1 cellular context compared by ENCODE assay signal in the genomic region with DNA sequence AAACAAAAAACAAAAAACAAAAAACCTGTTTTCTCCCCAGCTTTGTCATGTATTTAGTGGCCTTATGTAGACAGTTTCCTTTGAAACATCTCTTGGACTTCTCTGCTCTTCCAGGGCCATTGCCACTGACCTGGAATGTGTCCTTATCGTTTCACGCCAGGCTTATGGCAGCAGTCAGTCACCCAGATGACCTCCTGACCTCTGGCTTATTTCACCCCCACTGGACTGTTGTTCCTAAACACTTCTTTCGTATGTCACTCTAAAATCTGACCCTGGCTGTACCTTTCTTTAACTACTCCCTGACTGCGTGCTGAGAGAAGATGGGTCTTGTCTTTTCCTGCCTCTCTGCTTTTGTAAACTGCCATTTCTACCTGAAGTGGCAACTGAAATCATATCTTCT.
A peak's percentile ranks its signal among the peaks of the same experiment; 100 is the strongest.
TF ChIP-seq lines count a peak whose summit lies in the region.

No MANE protein-coding gene starts in this region.

TF ChIP-seq in K562, 482 proteins besides CTCF, POLR2A, EP300 and RAD21 (continued from another document and continues in another):
- peak; percentile 96 for TF ChIP-seq ARID1B (IDR thresholded peaks at IDR 0.05)
- TF ChIP-seq EGR1 (conservative IDR thresholded peaks at IDR 0.05) = no peak
- no peak for TF ChIP-seq SAFB (IDR thresholded peaks at IDR 0.05; ENCODE audit: borderline replicate concordance, low read depth, low read length)
- no peak for TF ChIP-seq POLR2G (IDR thresholded peaks at IDR 0.05; ENCODE audit: low read depth, low read length)
- TF ChIP-seq, protein P1, sequence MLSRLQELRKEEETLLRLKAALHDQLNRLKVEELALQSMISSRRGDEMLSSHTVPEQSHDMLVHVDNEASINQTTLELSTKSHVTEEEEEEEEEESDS (CRISPR knock-in tag; IDR thresholded peaks at IDR 0.05) = no peak
- TF ChIP-seq ATF1 (CRISPR knock-in tag; IDR thresholded peaks at IDR 0.05) = no peak
- TF ChIP-seq ATF1 (tag; IDR thresholded peaks at IDR 0.05) = 0 out of 2 replicates have a peak, but pooled peaks have one; percentile 20
- TF ChIP-seq HNRNPH1 (optimal IDR thresholded peaks at IDR 0.05; ENCODE audit: low read depth, low read length) = no peak
- TF ChIP-seq MTA3 (IDR thresholded peaks at IDR 0.05; ENCODE audit: borderline replicate concordance) = peak; percentile 63; the same call in 1 of the 2 replicates
- no peak for TF ChIP-seq ZNF699 (CRISPR knock-in tag; IDR thresholded peaks at IDR 0.05; ENCODE audit: insufficient replicate concordance)
- TF ChIP-seq HNRNPLL (IDR thresholded peaks at IDR 0.05; ENCODE audit: low read depth, low read length, poor library complexity, severe bottlenecking) = no peak
- peak; percentile 48; the same call in 1 of the 2 replicates for TF ChIP-seq CREM (IDR thresholded peaks at IDR 0.05; ENCODE audit: low read depth)
- no peak for TF ChIP-seq CBX8 (IDR thresholded peaks at IDR 0.05; ENCODE audit: borderline replicate concordance, extremely low read depth, low read depth, low read length, poor library complexity, severe bottlenecking)
- peak; percentile 66; the same call in 1 of the 2 replicates for TF ChIP-seq POLR2AphosphoS5 (IDR thresholded peaks at IDR 0.05; ENCODE audit: control insufficient read depth, insufficient read depth, low read depth, low read length)
- peak; percentile 82; the same call in 1 of the 2 replicates for TF ChIP-seq NR2C2 (CRISPR knock-in tag; IDR thresholded peaks at IDR 0.05)
- peak; percentile 82 for TF ChIP-seq NR2C2 (tag; IDR thresholded peaks at IDR 0.05)
- no peak for TF ChIP-seq DIDO1 (tag; IDR thresholded peaks at IDR 0.05; ENCODE audit: low read depth)
- no peak for TF ChIP-seq TCF7L2 (IDR thresholded peaks at IDR 0.05; ENCODE audit: low read depth, low read length)
- TF ChIP-seq NFXL1 (CRISPR knock-in tag; IDR thresholded peaks at IDR 0.05) = no peak
- no peak for TF ChIP-seq KDM5B (IDR thresholded peaks at IDR 0.05; ENCODE audit: insufficient replicate concordance, low read depth, low read length)
- TF ChIP-seq CCAR2 (IDR thresholded peaks at IDR 0.05; ENCODE audit: low read depth, low read length) = no peak
- TF ChIP-seq ZSCAN32 (CRISPR knock-in tag; IDR thresholded peaks at IDR 0.05) = no peak
- peak; percentile 84 for TF ChIP-seq CTBP1 (IDR thresholded peaks at IDR 0.05; ENCODE audit: borderline replicate concordance)
- TF ChIP-seq RBM25 (IDR thresholded peaks at IDR 0.05; ENCODE audit: low read depth, low read length, severe bottlenecking) = no peak
- no peak for TF ChIP-seq NR1H2 (CRISPR knock-in tag; IDR thresholded peaks at IDR 0.05)
- TF ChIP-seq ZNF224 (CRISPR knock-in tag; IDR thresholded peaks at IDR 0.05) = no peak
- TF ChIP-seq, protein P2, sequence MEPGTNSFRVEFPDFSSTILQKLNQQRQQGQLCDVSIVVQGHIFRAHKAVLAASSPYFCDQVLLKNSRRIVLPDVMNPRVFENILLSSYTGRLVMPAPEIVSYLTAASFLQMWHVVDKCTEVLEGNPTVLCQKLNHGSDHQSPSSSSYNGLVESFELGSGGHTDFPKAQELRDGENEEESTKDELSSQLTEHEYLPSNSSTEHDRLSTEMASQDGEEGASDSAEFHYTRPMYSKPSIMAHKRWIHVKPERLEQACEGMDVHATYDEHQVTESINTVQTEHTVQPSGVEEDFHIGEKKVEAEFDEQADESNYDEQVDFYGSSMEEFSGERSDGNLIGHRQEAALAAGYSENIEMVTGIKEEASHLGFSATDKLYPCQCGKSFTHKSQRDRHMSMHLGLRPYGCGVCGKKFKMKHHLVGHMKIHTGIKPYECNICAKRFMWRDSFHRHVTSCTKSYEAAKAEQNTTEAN (CRISPR knock-in tag; IDR thresholded peaks at IDR 0.05) = no peak
- no peak for TF ChIP-seq ETS2 (tag; IDR thresholded peaks at IDR 0.05; ENCODE audit: borderline replicate concordance, poor library complexity, severe bottlenecking)
- no peak for TF ChIP-seq ZBTB7A (IDR thresholded peaks at IDR 0.05; ENCODE audit: borderline replicate concordance, control insufficient read depth, low read depth, low read length)
- TF ChIP-seq, protein P3, sequence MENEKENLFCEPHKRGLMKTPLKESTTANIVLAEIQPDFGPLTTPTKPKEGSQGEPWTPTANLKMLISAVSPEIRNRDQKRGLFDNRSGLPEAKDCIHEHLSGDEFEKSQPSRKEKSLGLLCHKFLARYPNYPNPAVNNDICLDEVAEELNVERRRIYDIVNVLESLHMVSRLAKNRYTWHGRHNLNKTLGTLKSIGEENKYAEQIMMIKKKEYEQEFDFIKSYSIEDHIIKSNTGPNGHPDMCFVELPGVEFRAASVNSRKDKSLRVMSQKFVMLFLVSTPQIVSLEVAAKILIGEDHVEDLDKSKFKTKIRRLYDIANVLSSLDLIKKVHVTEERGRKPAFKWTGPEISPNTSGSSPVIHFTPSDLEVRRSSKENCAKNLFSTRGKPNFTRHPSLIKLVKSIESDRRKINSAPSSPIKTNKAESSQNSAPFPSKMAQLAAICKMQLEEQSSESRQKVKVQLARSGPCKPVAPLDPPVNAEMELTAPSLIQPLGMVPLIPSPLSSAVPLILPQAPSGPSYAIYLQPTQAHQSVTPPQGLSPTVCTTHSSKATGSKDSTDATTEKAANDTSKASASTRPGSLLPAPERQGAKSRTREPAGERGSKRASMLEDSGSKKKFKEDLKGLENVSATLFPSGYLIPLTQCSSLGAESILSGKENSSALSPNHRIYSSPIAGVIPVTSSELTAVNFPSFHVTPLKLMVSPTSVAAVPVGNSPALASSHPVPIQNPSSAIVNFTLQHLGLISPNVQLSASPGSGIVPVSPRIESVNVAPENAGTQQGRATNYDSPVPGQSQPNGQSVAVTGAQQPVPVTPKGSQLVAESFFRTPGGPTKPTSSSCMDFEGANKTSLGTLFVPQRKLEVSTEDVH (IDR thresholded peaks at IDR 0.05; ENCODE audit: low read depth, partially characterized antibody) = peak; percentile 47
- TF ChIP-seq, protein P4, sequence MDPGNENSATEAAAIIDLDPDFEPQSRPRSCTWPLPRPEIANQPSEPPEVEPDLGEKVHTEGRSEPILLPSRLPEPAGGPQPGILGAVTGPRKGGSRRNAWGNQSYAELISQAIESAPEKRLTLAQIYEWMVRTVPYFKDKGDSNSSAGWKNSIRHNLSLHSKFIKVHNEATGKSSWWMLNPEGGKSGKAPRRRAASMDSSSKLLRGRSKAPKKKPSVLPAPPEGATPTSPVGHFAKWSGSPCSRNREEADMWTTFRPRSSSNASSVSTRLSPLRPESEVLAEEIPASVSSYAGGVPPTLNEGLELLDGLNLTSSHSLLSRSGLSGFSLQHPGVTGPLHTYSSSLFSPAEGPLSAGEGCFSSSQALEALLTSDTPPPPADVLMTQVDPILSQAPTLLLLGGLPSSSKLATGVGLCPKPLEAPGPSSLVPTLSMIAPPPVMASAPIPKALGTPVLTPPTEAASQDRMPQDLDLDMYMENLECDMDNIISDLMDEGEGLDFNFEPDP (CRISPR knock-in tag; IDR thresholded peaks at IDR 0.05) = no peak
- TF ChIP-seq ZNF561 (CRISPR knock-in tag; conservative IDR thresholded peaks at IDR 0.05) = no peak
- no peak for TF ChIP-seq CBFB (CRISPR knock-in tag; IDR thresholded peaks at IDR 0.05)
- TF ChIP-seq CBFA2T2 (conservative IDR thresholded peaks at IDR 0.05) = peak; percentile 88
- TF ChIP-seq HIVEP1 (CRISPR knock-in tag; IDR thresholded peaks at IDR 0.05) = no peak
- TF ChIP-seq NONO (IDR thresholded peaks at IDR 0.05; ENCODE audit: low read depth in 2 of 2, low read length in 1 of 2) = peak in 1 of 2 experiments; percentile 54; a peak in 1 of 4 replicates
- TF ChIP-seq, protein P5, sequence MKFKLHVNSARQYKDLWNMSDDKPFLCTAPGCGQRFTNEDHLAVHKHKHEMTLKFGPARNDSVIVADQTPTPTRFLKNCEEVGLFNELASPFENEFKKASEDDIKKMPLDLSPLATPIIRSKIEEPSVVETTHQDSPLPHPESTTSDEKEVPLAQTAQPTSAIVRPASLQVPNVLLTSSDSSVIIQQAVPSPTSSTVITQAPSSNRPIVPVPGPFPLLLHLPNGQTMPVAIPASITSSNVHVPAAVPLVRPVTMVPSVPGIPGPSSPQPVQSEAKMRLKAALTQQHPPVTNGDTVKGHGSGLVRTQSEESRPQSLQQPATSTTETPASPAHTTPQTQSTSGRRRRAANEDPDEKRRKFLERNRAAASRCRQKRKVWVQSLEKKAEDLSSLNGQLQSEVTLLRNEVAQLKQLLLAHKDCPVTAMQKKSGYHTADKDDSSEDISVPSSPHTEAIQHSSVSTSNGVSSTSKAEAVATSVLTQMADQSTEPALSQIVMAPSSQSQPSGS (CRISPR knock-in tag; IDR thresholded peaks at IDR 0.05) = no peak
- no peak for TF ChIP-seq XRCC5 (IDR thresholded peaks at IDR 0.05; ENCODE audit: low read depth, low read length)
- TF ChIP-seq, protein P6, sequence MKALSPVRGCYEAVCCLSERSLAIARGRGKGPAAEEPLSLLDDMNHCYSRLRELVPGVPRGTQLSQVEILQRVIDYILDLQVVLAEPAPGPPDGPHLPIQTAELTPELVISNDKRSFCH (CRISPR knock-in tag; IDR thresholded peaks at IDR 0.05) = no peak
- TF ChIP-seq, protein P6 (tag; IDR thresholded peaks at IDR 0.05) = no peak
- TF ChIP-seq, protein P7, sequence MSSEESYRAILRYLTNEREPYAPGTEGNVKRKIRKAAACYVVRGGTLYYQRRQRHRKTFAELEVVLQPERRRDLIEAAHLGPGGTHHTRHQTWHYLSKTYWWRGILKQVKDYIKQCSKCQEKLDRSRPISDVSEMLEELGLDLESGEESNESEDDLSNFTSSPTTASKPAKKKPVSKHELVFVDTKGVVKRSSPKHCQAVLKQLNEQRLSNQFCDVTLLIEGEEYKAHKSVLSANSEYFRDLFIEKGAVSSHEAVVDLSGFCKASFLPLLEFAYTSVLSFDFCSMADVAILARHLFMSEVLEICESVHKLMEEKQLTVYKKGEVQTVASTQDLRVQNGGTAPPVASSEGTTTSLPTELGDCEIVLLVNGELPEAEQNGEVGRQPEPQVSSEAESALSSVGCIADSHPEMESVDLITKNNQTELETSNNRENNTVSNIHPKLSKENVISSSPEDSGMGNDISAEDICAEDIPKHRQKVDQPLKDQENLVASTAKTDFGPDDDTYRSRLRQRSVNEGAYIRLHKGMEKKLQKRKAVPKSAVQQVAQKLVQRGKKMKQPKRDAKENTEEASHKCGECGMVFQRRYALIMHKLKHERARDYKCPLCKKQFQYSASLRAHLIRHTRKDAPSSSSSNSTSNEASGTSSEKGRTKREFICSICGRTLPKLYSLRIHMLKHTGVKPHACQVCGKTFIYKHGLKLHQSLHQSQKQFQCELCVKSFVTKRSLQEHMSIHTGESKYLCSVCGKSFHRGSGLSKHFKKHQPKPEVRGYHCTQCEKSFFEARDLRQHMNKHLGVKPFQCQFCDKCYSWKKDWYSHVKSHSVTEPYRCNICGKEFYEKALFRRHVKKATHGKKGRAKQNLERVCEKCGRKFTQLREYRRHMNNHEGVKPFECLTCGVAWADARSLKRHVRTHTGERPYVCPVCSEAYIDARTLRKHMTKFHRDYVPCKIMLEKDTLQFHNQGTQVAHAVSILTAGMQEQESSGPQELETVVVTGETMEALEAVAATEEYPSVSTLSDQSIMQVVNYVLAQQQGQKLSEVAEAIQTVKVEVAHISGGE (CRISPR knock-in tag; IDR thresholded peaks at IDR 0.05) = no peak
- no peak for TF ChIP-seq FOXJ2 (tag; IDR thresholded peaks at IDR 0.05)
- no peak for TF ChIP-seq KAT7 (CRISPR knock-in tag; IDR thresholded peaks at IDR 0.05; ENCODE audit: borderline replicate concordance)
- TF ChIP-seq, protein P8, sequence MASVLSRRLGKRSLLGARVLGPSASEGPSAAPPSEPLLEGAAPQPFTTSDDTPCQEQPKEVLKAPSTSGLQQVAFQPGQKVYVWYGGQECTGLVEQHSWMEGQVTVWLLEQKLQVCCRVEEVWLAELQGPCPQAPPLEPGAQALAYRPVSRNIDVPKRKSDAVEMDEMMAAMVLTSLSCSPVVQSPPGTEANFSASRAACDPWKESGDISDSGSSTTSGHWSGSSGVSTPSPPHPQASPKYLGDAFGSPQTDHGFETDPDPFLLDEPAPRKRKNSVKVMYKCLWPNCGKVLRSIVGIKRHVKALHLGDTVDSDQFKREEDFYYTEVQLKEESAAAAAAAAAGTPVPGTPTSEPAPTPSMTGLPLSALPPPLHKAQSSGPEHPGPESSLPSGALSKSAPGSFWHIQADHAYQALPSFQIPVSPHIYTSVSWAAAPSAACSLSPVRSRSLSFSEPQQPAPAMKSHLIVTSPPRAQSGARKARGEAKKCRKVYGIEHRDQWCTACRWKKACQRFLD (CRISPR knock-in tag; IDR thresholded peaks at IDR 0.05) = no peak
- TF ChIP-seq ZNF311 (CRISPR knock-in tag; IDR thresholded peaks at IDR 0.05) = no peak
- TF ChIP-seq ERF (CRISPR knock-in tag; IDR thresholded peaks at IDR 0.05) = no peak
- 0 out of 2 replicates have a peak, but pooled peaks have one; percentile 64 for TF ChIP-seq RUNX1 (IDR thresholded peaks at IDR 0.05; ENCODE audit: low read depth)
- no peak for TF ChIP-seq ETV1 (tag; conservative IDR thresholded peaks at IDR 0.05; ENCODE audit: low read depth)
- no peak for TF ChIP-seq HDGF (IDR thresholded peaks at IDR 0.05)
- no peak for TF ChIP-seq ZNF253 (CRISPR knock-in tag; conservative IDR thresholded peaks at IDR 0.05)
- no peak for TF ChIP-seq ZNF408 (CRISPR knock-in tag; IDR thresholded peaks at IDR 0.05; ENCODE audit: low read depth)
- TF ChIP-seq SAFB2 (IDR thresholded peaks at IDR 0.05; ENCODE audit: borderline replicate concordance, low read depth, low read length, severe bottlenecking) = no peak
- no peak for TF ChIP-seq MIER1 (IDR thresholded peaks at IDR 0.05; ENCODE audit: low read depth)
- TF ChIP-seq MECOM (CRISPR knock-in tag; IDR thresholded peaks at IDR 0.05) = no peak
- TF ChIP-seq, protein P9, sequence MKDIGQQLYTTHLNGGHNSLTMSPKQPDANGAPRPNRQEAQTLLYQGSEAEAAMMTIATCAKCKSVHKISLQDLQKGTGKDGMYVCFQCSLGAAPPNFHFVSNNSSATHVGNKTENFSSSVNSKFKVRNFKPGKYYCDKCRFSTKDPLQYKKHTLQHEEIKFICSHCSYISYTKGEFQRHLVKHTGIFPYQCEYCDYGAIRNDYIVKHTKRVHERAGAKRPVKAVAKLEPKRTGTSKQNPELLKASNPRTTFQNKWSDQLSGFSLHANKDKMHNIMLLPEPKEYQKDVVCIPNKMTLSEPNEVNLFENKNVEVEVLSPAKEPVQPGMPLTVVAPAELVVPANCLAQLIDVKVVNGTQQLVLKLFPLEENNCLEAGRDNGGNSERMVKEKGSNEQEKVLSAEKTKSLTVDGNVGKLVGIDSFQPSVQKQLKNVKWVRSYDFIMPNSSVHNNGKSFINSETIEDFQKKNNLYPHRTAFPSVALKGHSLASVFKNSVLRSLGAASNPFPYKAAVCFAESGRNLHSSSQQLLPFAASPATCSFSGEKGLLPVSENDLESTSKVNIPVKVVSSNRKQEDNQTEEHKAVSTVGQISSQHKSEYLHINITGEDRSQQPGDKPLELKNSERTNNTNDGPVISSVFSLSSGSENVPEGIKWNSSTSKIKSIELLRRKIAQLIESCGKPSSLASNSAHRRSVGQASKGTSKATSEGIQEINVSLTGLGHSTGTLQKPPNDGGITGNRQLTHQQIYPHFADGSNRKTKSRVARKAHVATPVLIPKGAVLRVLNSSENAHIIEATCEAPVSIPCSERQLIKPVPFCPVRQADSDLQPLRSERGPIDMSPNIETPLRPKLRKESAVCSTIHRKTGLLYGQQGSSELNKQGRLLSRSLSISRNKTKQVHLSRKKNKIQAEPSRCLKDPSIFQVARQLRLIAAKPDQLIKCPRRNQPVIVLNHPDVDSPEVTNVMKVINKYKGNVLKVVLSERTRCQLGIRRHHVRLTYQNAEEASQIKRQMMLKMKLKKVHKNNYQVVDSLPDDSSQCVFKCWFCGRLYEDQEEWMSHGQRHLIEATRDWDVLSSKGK (CRISPR knock-in tag; IDR thresholded peaks at IDR 0.05) = no peak
- no peak for TF ChIP-seq ZNF41 (CRISPR knock-in tag; conservative IDR thresholded peaks at IDR 0.05)
- peak; percentile 43; the same call in 1 of the 2 replicates for TF ChIP-seq FOSL1 (tag; conservative IDR thresholded peaks at IDR 0.05)
- TF ChIP-seq PYGO2 (tag; IDR thresholded peaks at IDR 0.05) = no peak; the same call in 1 of the 2 replicates
